Comparison of ENCODE assay signal across 12 cellular contexts in genomic region chr15:38818156-38818745, GRCh38.
A peak's percentile ranks its signal among the peaks of the same experiment; 100 is the strongest.
DNase-seq lines count a peak whose midpoint lies in the region; ATAC-seq, FAIRE-seq and TF ChIP-seq lines count a peak whose summit lies in the region.
"Had no signal": no experiment of that assay in that cellular context is flagged by ENCODE, and none has a peak within 500 bp of the region (broad histone marks: within the 10 kb centered on the region; RNA-seq: fewer than 3 reads in every experiment).

No MANE protein-coding gene starts in this region.

- no peak for TF ChIP-seq RAD21 in GM12878 (IDR thresholded peaks at IDR 0.05; ENCODE audit: insufficient read depth, low read depth, low read length)

- H3K27me3 ChIP-seq in GM12878 (replicated peaks in 1 of 2; ENCODE audit: control insufficient read depth in 2 of 2, insufficient read depth in 2 of 2, low read length in 1 of 2): peaks cover 0 to 2% of the 10 kb centered on the region in 2 experiments; a peak in 1 of 4 replicates

- H3K36me3 ChIP-seq in GM12878 (ENCODE audit: control insufficient read depth in 2 of 2, insufficient read depth in 2 of 2, low read length in 1 of 2): no peaks in the 10 kb centered on the region

- intact Hi-C loops in GM12878 (cut with micrococcal nuclease; ENCODE audit: unreplicated experiment): no loop called here
- intact Hi-C loops in MCF 10A (cut with micrococcal nuclease): no loop called here

- WGBS in GM12878 (ENCODE audit: insufficient coverage, insufficient replicate concordance, low lambda C conversion rate, missing lambda C conversion rate): 40% methylated on average over 9 of the region's 9 CpGs

- H3K27ac Mint-ChIP-seq in MCF 10A (ENCODE audit: low read depth, unreplicated experiment): no peak overlapping the region
- H3K27ac Mint-ChIP-seq: CD4-positive, alpha-beta T cell; stimulated activated effector memory CD8-positive, alpha-beta T cell treated with anti-CD3 and anti-CD28 coated beads, Interleukin-12 subunit alpha, Interleukin-12 subunit beta, amount 100 ng/mL, for 72 hours; T-helper 2 cell treated with Interferon-gamma antibody and Interleukin-4, amounts not matched to agents 5 μg/mL and 100 μg/mL, for 36 hours had no signal

- no peak for TF ChIP-seq CTCF in GM12878 (IDR thresholded peaks at IDR 0.05 in 2 of 3, conservative IDR thresholded peaks at IDR 0.05 in 1 of 3; ENCODE audit: control insufficient read depth in 2 of 3, extremely low read depth in 1 of 3, insufficient read depth in 1 of 3, low read depth in 3 of 3, low read length in 3 of 3)
- TF ChIP-seq CTCF in MCF 10A (IDR thresholded peaks at IDR 0.05; ENCODE audit: unreplicated experiment): no peak

- no peak for FAIRE-seq in GM12878 (lab: Jason Lieb, UNC)
- FAIRE-seq: frontal cortex had no signal

- no peak for TF ChIP-seq EP300 in GM12878 (IDR thresholded peaks at IDR 0.05; ENCODE audit: borderline replicate concordance in 1 of 2, control insufficient read depth in 1 of 2, low read depth in 2 of 2, low read length in 2 of 2)

- no peak overlapping the region for H3K9ac ChIP-seq in GM12878 (ENCODE audit: control insufficient read depth, insufficient read depth, low read length)

- no peaks in the 10 kb centered on the region for H3K4me1 ChIP-seq in GM12878 (ENCODE audit: control insufficient read depth, insufficient read depth, low read length)

- no peaks in the 10 kb centered on the region for H3K9me3 ChIP-seq in GM12878 (replicated peaks; ENCODE audit: control insufficient read depth, insufficient read depth, low read length)

- no peak overlapping the region for H2AFZ ChIP-seq in GM12878 (ENCODE audit: control insufficient read depth, low read depth, low read length)

- no peaks in the 10 kb centered on the region for H3K36me3 Mint-ChIP-seq in MCF 10A (ENCODE audit: insufficient read depth, unreplicated experiment)
- H3K36me3 Mint-ChIP-seq: stimulated activated effector memory CD8-positive, alpha-beta T cell treated with anti-CD3 and anti-CD28 coated beads, Interleukin-12 subunit alpha, Interleukin-12 subunit beta, amount 100 ng/mL, for 72 hours had no signal

- no peaks in the 10 kb centered on the region for H3K9me3 Mint-ChIP-seq in MCF 10A (ENCODE audit: unreplicated experiment)
- H3K9me3 Mint-ChIP-seq: CD4-positive, alpha-beta T cell; stimulated activated effector memory CD8-positive, alpha-beta T cell treated with anti-CD3 and anti-CD28 coated beads, Interleukin-12 subunit alpha, Interleukin-12 subunit beta, amount 100 ng/mL, for 72 hours; T-helper 2 cell treated with Interferon-gamma antibody and Interleukin-4, amounts not matched to agents 5 μg/mL and 100 μg/mL, for 36 hours had no signal

- no peak overlapping the region for H3K27ac ChIP-seq in GM12878 (ENCODE audit: control insufficient read depth, insufficient read depth)

- no peak overlapping the region for H3K4me3 ChIP-seq in GM12878

- H4K20me1 ChIP-seq in GM12878 (ENCODE audit: control insufficient read depth, insufficient read depth): no peaks in the 10 kb centered on the region

- ATAC-seq in GM18505 (IDR thresholded peaks at IDR 0.05; ENCODE audit: unreplicated experiment) (peak; percentile 9), HG02885 (IDR thresholded peaks at IDR 0.05; ENCODE audit: poor library complexity, unreplicated experiment) (peak; percentile 2), GM12878 (peak; percentile 14)

- SMC1A ChIA-PET in GM12878 (lab: Charles Lee; ENCODE audit: uncharacterized antibody, unreplicated experiment): no interaction called here

- RAD21 ChIA-PET in GM12878 (lab: Charles Lee; ENCODE audit: unreplicated experiment): no interaction called here

- TF ChIP-seq POLR2A in GM18505 (IDR thresholded peaks at IDR 0.05; ENCODE audit: borderline replicate concordance, extremely low read depth, insufficient read depth, insufficient read length) (no peak), GM12878 (IDR thresholded peaks at IDR 0.05; ENCODE audit: low read depth, low read length) (no peak)

- DNase-seq in GM12878 (ENCODE audit: low read depth, low spot score) (no peak), pons (ENCODE audit: low spot score) (peak; percentile 56), DMS79 treated with DMSO at 0.1 percent for 48 hours (lab: John Stamatoyannopoulos, UW) (no peak), MCF 10A (ENCODE audit: unreplicated experiment) (no peak), GM19238 (ENCODE audit: insufficient read length, low spot score) (no peak)
- DNase-seq in central memory CD4-positive, alpha-beta T cell: no peak

- CTCF ChIA-PET in GM12878 (lab: Yijun Ruan, JAX) (no interaction called here), MCF 10A (lab: Yijun Ruan, JAX) (interaction anchor here (0.6 to 3.1 kb wide), 5 partner anchors 15 to 173 kb away, joined by 4 to 17 read pairs (median 5); no protein-coding TSS in a partner anchor)

- H3K4me1 Mint-ChIP-seq in MCF 10A (ENCODE audit: insufficient read depth, unreplicated experiment): no peaks in the 10 kb centered on the region
- H3K4me1 Mint-ChIP-seq: stimulated activated effector memory CD8-positive, alpha-beta T cell treated with anti-CD3 and anti-CD28 coated beads, Interleukin-12 subunit alpha, Interleukin-12 subunit beta, amount 100 ng/mL, for 72 hours had no signal

- in situ Hi-C loops in GM12878 (cut with MboI): loop anchor here (25.0 kb wide), 1 partner anchor 769 kb away; the partner anchor contains the start of gene THBS1

- no peak overlapping the region for H3K4me2 ChIP-seq in GM12878 (ENCODE audit: control insufficient read depth, insufficient read depth)

- POLR2A ChIA-PET in GM12878 (lab: Charles Lee) (no interaction called here), MCF 10A (lab: Yijun Ruan, JAX) (no interaction called here)

- BruUV-seq in GM12878 (replicated peaks; lab: Mats Ljungman, UMichigan) (no TSS peak), MCF 10A (replicated peaks; lab: Mats Ljungman, UMichigan) (no TSS peak)

- no peaks in the 10 kb centered on the region for H3K27me3 Mint-ChIP-seq in MCF 10A (ENCODE audit: insufficient read depth, unreplicated experiment)

- no peaks in the 10 kb centered on the region for H3K79me2 ChIP-seq in GM12878 (ENCODE audit: control insufficient read depth, insufficient read depth, low read length)

- H3K4me3 Mint-ChIP-seq in MCF 10A (ENCODE audit: unreplicated experiment): no peak overlapping the region
- H3K4me3 Mint-ChIP-seq: CD4-positive, alpha-beta T cell; stimulated activated effector memory CD8-positive, alpha-beta T cell treated with anti-CD3 and anti-CD28 coated beads, Interleukin-12 subunit alpha, Interleukin-12 subunit beta, amount 100 ng/mL, for 72 hours; T-helper 2 cell treated with Interferon-gamma antibody and Interleukin-4, amounts not matched to agents 5 μg/mL and 100 μg/mL, for 36 hours had no signal

TF ChIP-seq in GM12878, 131 proteins besides CTCF, POLR2A, EP300 and RAD21:
- TF ChIP-seq KLF5 (IDR thresholded peaks at IDR 0.05; ENCODE audit: partially characterized antibody): no peak
- TF ChIP-seq, protein P1, sequence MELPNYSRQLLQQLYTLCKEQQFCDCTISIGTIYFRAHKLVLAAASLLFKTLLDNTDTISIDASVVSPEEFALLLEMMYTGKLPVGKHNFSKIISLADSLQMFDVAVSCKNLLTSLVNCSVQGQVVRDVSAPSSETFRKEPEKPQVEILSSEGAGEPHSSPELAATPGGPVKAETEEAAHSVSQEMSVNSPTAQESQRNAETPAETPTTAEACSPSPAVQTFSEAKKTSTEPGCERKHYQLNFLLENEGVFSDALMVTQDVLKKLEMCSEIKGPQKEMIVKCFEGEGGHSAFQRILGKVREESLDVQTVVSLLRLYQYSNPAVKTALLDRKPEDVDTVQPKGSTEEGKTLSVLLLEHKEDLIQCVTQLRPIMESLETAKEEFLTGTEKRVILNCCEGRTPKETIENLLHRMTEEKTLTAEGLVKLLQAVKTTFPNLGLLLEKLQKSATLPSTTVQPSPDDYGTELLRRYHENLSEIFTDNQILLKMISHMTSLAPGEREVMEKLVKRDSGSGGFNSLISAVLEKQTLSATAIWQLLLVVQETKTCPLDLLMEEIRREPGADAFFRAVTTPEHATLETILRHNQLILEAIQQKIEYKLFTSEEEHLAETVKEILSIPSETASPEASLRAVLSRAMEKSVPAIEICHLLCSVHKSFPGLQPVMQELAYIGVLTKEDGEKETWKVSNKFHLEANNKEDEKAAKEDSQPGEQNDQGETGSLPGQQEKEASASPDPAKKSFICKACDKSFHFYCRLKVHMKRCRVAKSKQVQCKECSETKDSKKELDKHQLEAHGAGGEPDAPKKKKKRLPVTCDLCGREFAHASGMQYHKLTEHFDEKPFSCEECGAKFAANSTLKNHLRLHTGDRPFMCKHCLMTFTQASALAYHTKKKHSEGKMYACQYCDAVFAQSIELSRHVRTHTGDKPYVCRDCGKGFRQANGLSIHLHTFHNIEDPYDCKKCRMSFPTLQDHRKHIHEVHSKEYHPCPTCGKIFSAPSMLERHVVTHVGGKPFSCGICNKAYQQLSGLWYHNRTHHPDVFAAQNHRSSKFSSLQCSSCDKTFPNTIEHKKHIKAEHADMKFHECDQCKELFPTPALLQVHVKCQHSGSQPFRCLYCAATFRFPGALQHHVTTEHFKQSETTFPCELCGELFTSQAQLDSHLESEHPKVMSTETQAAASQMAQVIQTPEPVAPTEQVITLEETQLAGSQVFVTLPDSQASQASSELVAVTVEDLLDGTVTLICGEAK (IDR thresholded peaks at IDR 0.05; ENCODE audit: borderline replicate concordance): peak; percentile 63
- TF ChIP-seq BHLHE40 (IDR thresholded peaks at IDR 0.05; ENCODE audit: borderline replicate concordance in 1 of 2, low read depth in 2 of 2, low read length in 1 of 2): 0 out of 4 replicates have a peak, but pooled peaks of 1 of the 2 experiments have one; percentile 1
TF ChIP-seq in GM12878: peak in this region for 2.
